In genomic region chr12:75710361-75711069, GRCh38 we compare ENCODE assay signal across 25 cellular contexts.
A peak's percentile ranks its signal among the peaks of the same experiment; 100 is the strongest.
DNase-seq lines count a peak whose midpoint lies in the region; ATAC-seq and TF ChIP-seq lines count a peak whose summit lies in the region.
"Had no signal": no experiment of that assay in that cellular context is flagged by ENCODE, and none has a peak within 500 bp of the region (broad histone marks: within the 10 kb centered on the region; RNA-seq: fewer than 3 reads in every experiment).

No MANE protein-coding gene starts in this region.

- TF ChIP-seq RAD21 in HCT116 (IDR thresholded peaks at IDR 0.05; ENCODE audit: low read depth): no peak

- TF ChIP-seq CTCF in HCT116 (IDR thresholded peaks at IDR 0.05 in 2 of 3, conservative IDR thresholded peaks at IDR 0.05 in 1 of 3; ENCODE audit: borderline replicate concordance in 1 of 3, insufficient read depth in 1 of 3, low read depth in 2 of 3, low read length in 2 of 3) (no peak), fibroblast of mammary gland (conservative IDR thresholded peaks at IDR 0.05; ENCODE audit: control insufficient read depth, insufficient read depth, low read depth, low read length) (no peak), sigmoid colon (IDR thresholded peaks at IDR 0.05) (no peak)

- H3K9ac ChIP-seq in HCT116 (ENCODE audit: low read length): peak overlapping the region; percentile 47
- H3K9ac ChIP-seq: BLaER1 treated with 17β-estradiol and CSF1 and Interleukin-3, amounts not matched to agents 10 nM and 100 nM had no signal

- no peaks in the 10 kb centered on the region for H3K9me2 ChIP-seq in HCT116 (ENCODE audit: insufficient read depth)

- H3K27ac ChIP-seq in HCT116 (ENCODE audit: low read depth, low read length) (peak overlapping the region; percentile 100), sigmoid colon (no peak overlapping the region)
- H3K27ac ChIP-seq: BLaER1 treated with 17β-estradiol and CSF1 and Interleukin-3, amounts not matched to agents 10 nM and 100 nM; right atrium auricular region; RWPE1 had no signal

- TF ChIP-seq EP300 in sigmoid colon (IDR thresholded peaks at IDR 0.05): no peak

- POLR2A ChIA-PET in HCT116 (lab: Charles Lee): interaction anchor here (0.6 to 4.7 kb wide), 15 partner anchors 11 to 624 kb away, joined by 3 to 17 read pairs (median 4); partner anchors contain the start of gene PHLDA1

- H3K27me3 ChIP-seq in HCT116 (ENCODE audit: insufficient read depth, low read length): no peaks in the 10 kb centered on the region
- H3K27me3 ChIP-seq in sigmoid colon: no peaks in the 10 kb centered on the region
- H3K27me3 ChIP-seq: BLaER1 treated with 17β-estradiol and CSF1 and Interleukin-3, amounts not matched to agents 10 nM and 100 nM; right atrium auricular region had no signal

- ATAC-seq in HCT116: no peak
- ATAC-seq in sciatic nerve: peak; percentile 29
- ATAC-seq: activated T-cell treated with anti-CD3 and anti-CD28 coated beads, Interleukin-2, amount 50 U/mL, for 4 hours; effector memory CD8-positive, alpha-beta T cell; GM12878; left cardiac atrium; stimulated activated naive CD8-positive, alpha-beta T cell treated with anti-CD3 and anti-CD28 coated beads, Interleukin-15, amount 100 ng/mL, for 72 hours had no signal

- WGBS in sigmoid colon, 2 donors: 26 to 73% methylated on average over 2 of the region's 2 CpGs

- H3K4me3 ChIP-seq in HCT116 (replicated peaks in 1 of 2; ENCODE audit: low read depth in 1 of 2, low read length in 2 of 2) (no peak overlapping the region), fibroblast of mammary gland (ENCODE audit: control insufficient read depth, low read depth, low read length) (no peak overlapping the region), sigmoid colon (no peak overlapping the region)
- H3K4me3 ChIP-seq: BLaER1 treated with 17β-estradiol and CSF1 and Interleukin-3, amounts not matched to agents 10 nM and 100 nM; GM12878; right atrium auricular region had no signal

- no peak overlapping the region for H2AFZ ChIP-seq in HCT116 (ENCODE audit: low read depth, low read length, poor library complexity, severe bottlenecking)

- RAD21 ChIA-PET in HCT116 (lab: Charles Lee; ENCODE audit: low non-redundant PET in 1 of 2, low total read pairs in 2 of 2, uncharacterized antibody in 2 of 2, unreplicated experiment in 2 of 2): interaction anchor here in 1 of 2 experiments (0.7 kb wide), 1 partner anchor 198 kb away, joined by 3 read pairs; no protein-coding TSS in a partner anchor

- peaks cover 7% of the 10 kb centered on the region; the same call in 1 of the 2 replicates for H3K79me2 ChIP-seq in HCT116 (ENCODE audit: insufficient read depth, low read length)

- H3K4me2 ChIP-seq in HCT116 (ENCODE audit: low read length): peak overlapping the region; percentile 58

- intact Hi-C loops in HCT116 (cut with micrococcal nuclease) (loop anchor here (5.0 kb wide), 1 partner anchor 742 kb away; no protein-coding TSS in a partner anchor), sciatic nerve (cut with DNase I) (no loop called here), sigmoid colon (cut with DNase I) (no loop called here)

- CTCF ChIA-PET in HCT116 (lab: Charles Lee): interaction anchor here (1.1 kb wide), 1 partner anchor 184 kb away, joined by 3 read pairs; no protein-coding TSS in a partner anchor

- DNase-seq in HCT116 (ENCODE audit: low read depth, low spot score) (no peak), RPMI7951 (ENCODE audit: low read depth) (peak; percentile 51), fibroblast of mammary gland (ENCODE audit: low read depth) (peak; percentile 43), sciatic nerve (ENCODE audit: low spot score) (no peak), foreskin melanocyte (no peak), sigmoid colon (no peak), germinal center (ENCODE audit: low spot score) (no peak)
- DNase-seq: activated CD4-positive, CD25-positive, alpha-beta regulatory T cell; activated T-cell treated with anti-CD3 and anti-CD28 coated beads, Interleukin-2, amount 50 U/mL, for 4 hours; central memory CD4-positive, alpha-beta T cell; cortex of kidney; effector memory CD8-positive, alpha-beta T cell; erythroblast; H9; hypothalamus; left cardiac atrium; NCI-H1105; NCI-H187; NCI-H2171; NCI-H510A; stimulated activated naive CD8-positive, alpha-beta T cell treated with anti-CD3 and anti-CD28 coated beads, Interleukin-15, amount 100 ng/mL, for 72 hours had no signal

- TF ChIP-seq POLR2A in HCT116 (IDR thresholded peaks at IDR 0.05; ENCODE audit: borderline replicate concordance, extremely low read depth, insufficient read depth, insufficient read length) (no peak), sigmoid colon (IDR thresholded peaks at IDR 0.05) (no peak)

- H4K20me1 ChIP-seq in HCT116 (ENCODE audit: insufficient read depth): no peaks in the 10 kb centered on the region
- H4K20me1 ChIP-seq: BLaER1 treated with 17β-estradiol and CSF1 and Interleukin-3, amounts not matched to agents 10 nM and 100 nM had no signal

- H3K9me3 ChIP-seq in HCT116 (ENCODE audit: control insufficient read depth in 1 of 2, insufficient read depth in 1 of 2, low read depth in 1 of 2, low read length in 2 of 2) (no peaks in the 10 kb centered on the region), sigmoid colon (no peaks in the 10 kb centered on the region)
- H3K9me3 ChIP-seq: BLaER1 treated with 17β-estradiol and CSF1 and Interleukin-3, amounts not matched to agents 10 nM and 100 nM; right atrium auricular region had no signal

- H3K36me3 ChIP-seq in HCT116 (ENCODE audit: control insufficient read depth in 1 of 2, insufficient read depth in 2 of 2, low read length in 2 of 2) (no peaks in the 10 kb centered on the region), sigmoid colon (no peaks in the 10 kb centered on the region)
- H3K36me3 ChIP-seq: BLaER1 treated with 17β-estradiol and CSF1 and Interleukin-3, amounts not matched to agents 10 nM and 100 nM; right atrium auricular region had no signal

- no TSS peak for BruUV-seq in HCT116 (replicated peaks; lab: Mats Ljungman, UMichigan)

- H3K4me1 ChIP-seq in HCT116 (ENCODE audit: control insufficient read depth in 1 of 2, insufficient read depth in 2 of 2, low read length in 2 of 2) (peaks cover 89 to 99% of the 10 kb centered on the region in 2 experiments), sigmoid colon (peaks cover 0 to 15% (median 12%) of the 10 kb centered on the region in 4 donors)

TF ChIP-seq in HCT116, 20 proteins besides CTCF, POLR2A, EP300 and RAD21:
- TF ChIP-seq SIN3A (IDR thresholded peaks at IDR 0.05; ENCODE audit: low read depth) (no peak), EGR1 (IDR thresholded peaks at IDR 0.05; ENCODE audit: low read depth) (no peak), SP1 (IDR thresholded peaks at IDR 0.05; ENCODE audit: low read depth) (peak; percentile 5; the same call in 1 of the 2 replicates), SRF (IDR thresholded peaks at IDR 0.05; ENCODE audit: low read depth) (no peak), FOSL1 (IDR thresholded peaks at IDR 0.05; ENCODE audit: low read depth) (no peak)

Comparison
In these comparisons a context has a peak if more than half of its experiments do, and no peak if none do; other contexts are left out.
1. DNase-seq: peak in RPMI7951 (single experiment) and fibroblast of mammary gland (single experiment); none in HCT116 (single experiment), sciatic nerve (single experiment), foreskin melanocyte (single experiment), sigmoid colon (single experiment) and germinal center (single experiment).